In genomic region chr10:121375201-121375600, GRCh38 we compare ENCODE assay signal across 1 cellular context.
TF ChIP-seq lines count a peak whose summit lies in the region.

No MANE protein-coding gene starts in this region.

TF ChIP-seq in GM23338, 12 proteins besides CTCF, POLR2A, EP300 and RAD21 (continued from another document):
- TF ChIP-seq ZNF462 (CRISPR knock-in tag; IDR thresholded peaks at IDR 0.05) (no peak), EZH2 (IDR thresholded peaks at IDR 0.05; ENCODE audit: low read depth, unreplicated experiment) (no peak)
